16 cellular contexts compared by ENCODE assay signal in genomic region chr9:91856419-91856818, GRCh38.
A peak's percentile ranks its signal among the peaks of the same experiment; 100 is the strongest.
DNase-seq lines count a peak whose midpoint lies in the region; ATAC-seq and TF ChIP-seq lines count a peak whose summit lies in the region.
"Had no signal": no experiment of that assay in that cellular context is flagged by ENCODE, and none has a peak within 500 bp of the region (broad histone marks: within the 10 kb centered on the region; RNA-seq: fewer than 3 reads in every experiment).

No MANE protein-coding gene starts in this region.

- TF ChIP-seq EP300 in sigmoid colon (IDR thresholded peaks at IDR 0.05): no peak

- intact Hi-C loops in sigmoid colon (cut with DNase I): no loop called here

- H3K4me3 ChIP-seq in SK-N-MC (no peak overlapping the region), sigmoid colon (no peak overlapping the region)
- H3K4me3 ChIP-seq: adrenal gland had no signal

- no peaks in the 10 kb centered on the region for H3K4me1 Mint-ChIP-seq in activated T-cell treated with anti-CD3 and anti-CD28 coated beads, Interleukin-2, amount 50 U/mL, for 72 hours (ENCODE audit: low read depth)
- H3K4me1 Mint-ChIP-seq in activated T-cell treated with anti-CD3 and anti-CD28 coated beads, Interleukin-2, amount 50 U/mL, for 24 hours (ENCODE audit: low read depth): no peaks in the 10 kb centered on the region

- H3K9me3 ChIP-seq in SK-N-MC (ENCODE audit: low read depth, low read length) (no peaks in the 10 kb centered on the region), sigmoid colon (no peaks in the 10 kb centered on the region)
- H3K9me3 ChIP-seq: adrenal gland had no signal

- no peak for TF ChIP-seq POLR2A in sigmoid colon (IDR thresholded peaks at IDR 0.05)

- no peak overlapping the region for H3K27ac Mint-ChIP-seq in activated T-cell treated with anti-CD3 and anti-CD28 coated beads, Interleukin-2, amount 50 U/mL, for 72 hours
- no peak overlapping the region for H3K27ac Mint-ChIP-seq in activated T-cell treated with anti-CD3 and anti-CD28 coated beads, Interleukin-2, amount 50 U/mL, for 24 hours
- H3K27ac Mint-ChIP-seq: CD4-positive, alpha-beta T cell; memory B cell; T-helper 1 cell treated with Interleukin-12 subunit alpha and Interleukin-12 subunit beta and Interleukin-4 antibody, amounts not matched to agents 30 μg/mL and 1 μg/mL, for 36 hours had no signal

- H3K9me3 Mint-ChIP-seq in activated T-cell treated with anti-CD3 and anti-CD28 coated beads, Interleukin-2, amount 50 U/mL, for 72 hours: no peaks in the 10 kb centered on the region
- no peaks in the 10 kb centered on the region for H3K9me3 Mint-ChIP-seq in activated T-cell treated with anti-CD3 and anti-CD28 coated beads, Interleukin-2, amount 50 U/mL, for 24 hours
- H3K9me3 Mint-ChIP-seq: CD4-positive, alpha-beta T cell; T-helper 1 cell treated with Interleukin-12 subunit alpha and Interleukin-12 subunit beta and Interleukin-4 antibody, amounts not matched to agents 30 μg/mL and 1 μg/mL, for 36 hours had no signal

- H3K4me1 ChIP-seq in foreskin keratinocyte (no peaks in the 10 kb centered on the region), sigmoid colon (peaks cover 0 to 57% (median 38%) of the 10 kb centered on the region in 4 donors)
- H3K4me1 ChIP-seq: adrenal gland had no signal

- no peaks in the 10 kb centered on the region for H3K36me3 Mint-ChIP-seq in activated T-cell treated with anti-CD3 and anti-CD28 coated beads, Interleukin-2, amount 50 U/mL, for 72 hours (ENCODE audit: insufficient read depth in 2 of 2)
- H3K36me3 Mint-ChIP-seq in activated T-cell treated with anti-CD3 and anti-CD28 coated beads, Interleukin-2, amount 50 U/mL, for 24 hours (ENCODE audit: low read depth): no peaks in the 10 kb centered on the region
- H3K36me3 Mint-ChIP-seq: memory B cell had no signal

- H3K4me3 Mint-ChIP-seq in activated T-cell treated with anti-CD3 and anti-CD28 coated beads, Interleukin-2, amount 50 U/mL, for 72 hours: no peak overlapping the region
- H3K4me3 Mint-ChIP-seq in activated T-cell treated with anti-CD3 and anti-CD28 coated beads, Interleukin-2, amount 50 U/mL, for 24 hours: no peak overlapping the region
- H3K4me3 Mint-ChIP-seq: CD4-positive, alpha-beta T cell; memory B cell; T-helper 1 cell treated with Interleukin-12 subunit alpha and Interleukin-12 subunit beta and Interleukin-4 antibody, amounts not matched to agents 30 μg/mL and 1 μg/mL, for 36 hours had no signal

- no peaks in the 10 kb centered on the region for H3K27me3 Mint-ChIP-seq in activated T-cell treated with anti-CD3 and anti-CD28 coated beads, Interleukin-2, amount 50 U/mL, for 72 hours (ENCODE audit: low read depth)
- H3K27me3 Mint-ChIP-seq in activated T-cell treated with anti-CD3 and anti-CD28 coated beads, Interleukin-2, amount 50 U/mL, for 24 hours: no peaks in the 10 kb centered on the region
- H3K27me3 Mint-ChIP-seq: CD4-positive, alpha-beta T cell had no signal

- H3K36me3 ChIP-seq in SK-N-MC (ENCODE audit: insufficient read depth, low read length): no peaks in the 10 kb centered on the region
- H3K36me3 ChIP-seq in sigmoid colon: no peaks in the 10 kb centered on the region
- H3K36me3 ChIP-seq: adrenal gland had no signal

- WGBS in sigmoid colon, 2 donors: 83 to 89% methylated on average over 5 of the region's 5 CpGs

- peak; percentile 51 to 66 for ATAC-seq in activated T-cell treated with anti-CD3 and anti-CD28 coated beads, Interleukin-2, amount 50 U/mL, for 72 hours (replicated peaks in 1 of 2)
- peak; percentile 26 for ATAC-seq in foreskin keratinocyte

- no peak for DNase-seq in activated T-cell treated with anti-CD3 and anti-CD28 coated beads, Interleukin-2, amount 50 U/mL, for 72 hours
- no peak for DNase-seq in activated T-cell treated with anti-CD3 and anti-CD28 coated beads, Interleukin-2, amount 50 U/mL, for 24 hours
- DNase-seq in SK-N-MC (ENCODE audit: low read depth, low spot score) (no peak), foreskin keratinocyte (no peak), sigmoid colon (peak; percentile 64), GDM1 (lab: John Stamatoyannopoulos, UW) (no peak), ecto neural progenitor cell (ENCODE audit: low spot score) (no peak), NCI-H1417 (lab: John Stamatoyannopoulos, UW) (no peak)
- DNase-seq: CD4-positive, alpha-beta T cell; foreskin melanocyte; IMR-90; NCI-H2029 treated with DMSO at 0.1 percent for 48 hours; NCI-H510A had no signal

- H3K27me3 ChIP-seq in foreskin keratinocyte: no peaks in the 10 kb centered on the region
- no peaks in the 10 kb centered on the region for H3K27me3 ChIP-seq in sigmoid colon
- H3K27me3 ChIP-seq: adrenal gland had no signal

- TF ChIP-seq CTCF in foreskin keratinocyte (conservative IDR thresholded peaks at IDR 0.05) (no peak), sigmoid colon (IDR thresholded peaks at IDR 0.05) (no peak)

- peak overlapping the region; percentile 96 for H3K27ac ChIP-seq in SK-N-MC
- no peak overlapping the region for H3K27ac ChIP-seq in foreskin keratinocyte
- H3K27ac ChIP-seq in sigmoid colon: peak overlapping the region in 3 of 4 donors; percentile 71 to 77 (median 74)
- H3K27ac ChIP-seq: adrenal gland had no signal

- H3K9ac ChIP-seq in SK-N-MC (ENCODE audit: insufficient read length): no peak overlapping the region
